1 cellular context compared by ENCODE assay signal in genomic region chr1:11923069-11923826, GRCh38.
TF ChIP-seq lines count a peak whose summit lies in the region.

No MANE protein-coding gene starts in this region.

TF ChIP-seq in K562, 482 proteins besides CTCF, POLR2A, EP300 and RAD21:
- 0 out of 2 replicates have a peak, but pooled peaks have one; percentile 19 for TF ChIP-seq RBFOX2 (IDR thresholded peaks at IDR 0.05; ENCODE audit: low read depth, low read length)
- TF ChIP-seq MAZ (CRISPR knock-in tag; conservative IDR thresholded peaks at IDR 0.05 in 1 of 2, IDR thresholded peaks at IDR 0.05 in 1 of 2): no peak
- no peak for TF ChIP-seq SNAPC5 (CRISPR knock-in tag; IDR thresholded peaks at IDR 0.05)
- no peak for TF ChIP-seq ZNF324 (CRISPR knock-in tag; IDR thresholded peaks at IDR 0.05)
- no peak for TF ChIP-seq ATF7 (IDR thresholded peaks at IDR 0.05)
- no peak for TF ChIP-seq POLR3A (IDR thresholded peaks at IDR 0.05; ENCODE audit: borderline replicate concordance, extremely low read depth, insufficient read depth, insufficient read length)
- 0 out of 2 replicates have a peak, but pooled peaks have one; percentile 35 for TF ChIP-seq ZNF124 (CRISPR knock-in tag; IDR thresholded peaks at IDR 0.05)
- TF ChIP-seq GTF2A2 (tag; IDR thresholded peaks at IDR 0.05): no peak
- TF ChIP-seq MCM5 (IDR thresholded peaks at IDR 0.05; ENCODE audit: low read depth): no peak
- TF ChIP-seq, protein P1, sequence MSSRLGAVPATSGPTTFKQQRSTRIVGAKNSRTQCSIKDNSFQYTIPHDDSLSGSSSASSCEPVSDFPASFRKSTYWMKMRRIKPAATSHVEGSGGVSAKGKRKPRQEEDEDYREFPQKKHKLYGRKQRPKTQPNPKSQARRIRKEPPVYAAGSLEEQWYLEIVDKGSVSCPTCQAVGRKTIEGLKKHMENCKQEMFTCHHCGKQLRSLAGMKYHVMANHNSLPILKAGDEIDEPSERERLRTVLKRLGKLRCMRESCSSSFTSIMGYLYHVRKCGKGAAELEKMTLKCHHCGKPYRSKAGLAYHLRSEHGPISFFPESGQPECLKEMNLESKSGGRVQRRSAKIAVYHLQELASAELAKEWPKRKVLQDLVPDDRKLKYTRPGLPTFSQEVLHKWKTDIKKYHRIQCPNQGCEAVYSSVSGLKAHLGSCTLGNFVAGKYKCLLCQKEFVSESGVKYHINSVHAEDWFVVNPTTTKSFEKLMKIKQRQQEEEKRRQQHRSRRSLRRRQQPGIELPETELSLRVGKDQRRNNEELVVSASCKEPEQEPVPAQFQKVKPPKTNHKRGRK (tag; IDR thresholded peaks at IDR 0.05): no peak
- TF ChIP-seq PRPF4 (IDR thresholded peaks at IDR 0.05; ENCODE audit: insufficient read depth, low read depth, low read length, poor library complexity, severe bottlenecking): no peak
- TF ChIP-seq RFX5 (IDR thresholded peaks at IDR 0.05; ENCODE audit: low read depth, low read length): no peak
